In the genomic region with DNA sequence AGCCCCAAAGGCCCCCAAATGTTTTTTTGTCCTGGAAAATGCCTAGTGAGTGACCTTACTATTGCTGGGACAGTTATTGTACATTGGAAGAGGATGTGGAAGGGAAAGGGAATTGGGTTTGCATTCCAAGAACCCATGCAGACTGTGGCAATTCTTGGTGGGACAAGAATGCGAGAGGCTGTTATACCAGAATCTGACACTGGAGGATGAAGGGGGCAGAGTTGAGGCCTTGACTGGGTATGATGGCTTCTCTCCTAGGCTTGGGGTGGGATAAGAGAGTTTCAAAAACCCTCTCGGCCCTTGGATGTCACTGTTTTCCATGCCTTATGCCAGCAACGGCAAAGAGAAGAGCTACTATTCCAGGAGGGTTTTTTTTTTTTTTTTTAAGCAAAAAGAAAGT, we compare ENCODE assay signal across 21 cellular contexts.
"Had no signal": no experiment of that assay in that cellular context is flagged by ENCODE, and none has a peak within 500 bp of the region (broad histone marks: within the 10 kb centered on the region; RNA-seq: fewer than 3 reads in every experiment).

No MANE protein-coding gene starts in this region.

- H3K9me3 Mint-ChIP-seq: mesothelial cell of epicardium; natural killer cell treated with Interleukin-12 subunit alpha and Interleukin-12 subunit beta and Interleukin-15 and Interleukin-18, amount 100 ng/mL, for 72 hours had no signal

- H3K27ac ChIP-seq: epithelial cell of prostate had no signal

- H3K36me3 ChIP-seq: adrenal gland, tibial nerve had no signal

- H3K27me3 ChIP-seq: adrenal gland, tibial nerve had no signal

- DNase-seq: activated CD4-positive, alpha-beta T cell treated with anti-CD3 and anti-CD28 coated beads, Interleukin-2, amount 50 U/mL, for 1 hour; activated CD4-positive, CD25-positive, alpha-beta regulatory T cell treated with anti-CD3 and anti-CD28 coated beads, Interleukin-2, amount 50 U/mL, for 72 hours; activated CD8-positive, alpha-beta memory T cell treated with anti-CD3 and anti-CD28 coated beads, Interleukin-2, amount 50 U/mL, for 4 hours; activated effector memory CD4-positive, alpha-beta T cell treated with anti-CD3 and anti-CD28 coated beads, Interleukin-2, amount 50 U/mL, for 16 hours; activated naive CD4-positive, alpha-beta T cell treated with anti-CD3 and anti-CD28 coated beads, Interleukin-2, amount 50 U/mL, for 16 hours; activated T-cell treated with anti-CD3 and anti-CD28 coated beads, Interleukin-2, amount 50 U/mL, for 48 hours; adrenal gland; head of caudate nucleus; nucleus accumbens; posterior cingulate gyrus; retina; stimulated activated naive CD8-positive, alpha-beta T cell treated with anti-CD3 and anti-CD28 coated beads, Interleukin-15, Interleukin-2, amounts not matched to agents 100 U/mL and 50 U/mL, for 24 hours; substantia nigra; T1000 had no signal

- ATAC-seq: natural killer cell treated with Interleukin-12 subunit alpha and Interleukin-12 subunit beta and Interleukin-15 and Interleukin-18, amount 100 ng/mL, for 72 hours; SK-N-SH treated with all-trans-retinoic acid at 6 μM for 48 hours; stimulated activated naive CD8-positive, alpha-beta T cell treated with anti-CD3 and anti-CD28 coated beads, Interleukin-15, Interleukin-2, amounts not matched to agents 100 U/mL and 50 U/mL, for 24 hours had no signal

- H3K9me3 ChIP-seq: adrenal gland, tibial nerve had no signal

- H3K4me1 Mint-ChIP-seq: mesothelial cell of epicardium had no signal

- H3K4me3 ChIP-seq: adrenal gland, tibial nerve had no signal

- FAIRE-seq: astrocyte, frontal cortex had no signal

- H3K36me3 Mint-ChIP-seq: mesothelial cell of epicardium; natural killer cell treated with Interleukin-12 subunit alpha and Interleukin-12 subunit beta and Interleukin-15 and Interleukin-18, amount 100 ng/mL, for 72 hours had no signal

- H3K4me3 Mint-ChIP-seq: mesothelial cell of epicardium; natural killer cell treated with Interleukin-12 subunit alpha and Interleukin-12 subunit beta and Interleukin-15 and Interleukin-18, amount 100 ng/mL, for 72 hours had no signal

- H3K4me1 ChIP-seq: adrenal gland had no signal

- H3K27ac Mint-ChIP-seq: mesothelial cell of epicardium; natural killer cell treated with Interleukin-12 subunit alpha and Interleukin-12 subunit beta and Interleukin-15 and Interleukin-18, amount 100 ng/mL, for 72 hours had no signal
